Comparison of ENCODE assay signal across 20 cellular contexts in the genomic region with DNA sequence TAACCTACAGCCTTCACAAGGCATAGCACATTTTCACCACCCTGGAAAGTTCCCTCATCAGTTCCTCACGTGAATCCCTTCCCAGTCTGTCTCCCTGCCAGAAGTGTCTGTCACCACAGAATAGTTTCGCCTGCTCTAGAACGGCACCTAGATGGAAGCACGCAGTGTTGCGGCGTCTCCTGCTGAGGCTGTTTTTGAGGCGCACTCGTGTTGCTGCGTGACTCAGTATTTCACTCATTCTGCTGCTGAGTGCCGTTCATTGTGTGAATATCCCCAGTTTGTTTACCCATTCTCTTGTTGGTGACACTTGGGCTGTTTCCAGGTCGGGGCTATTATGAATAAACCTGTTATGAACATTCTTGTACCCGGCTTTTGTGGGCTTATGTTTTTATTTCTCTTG. TPM values are rescaled to one million over a fixed set of nuclear protein-coding genes. Genes with fewer than 3 reads are reported as not detected.
DNase-seq lines count a peak whose midpoint lies in the region; ATAC-seq and TF ChIP-seq lines count a peak whose summit lies in the region.
"Had no signal": no experiment of that assay in that cellular context is flagged by ENCODE, and none has a peak within 500 bp of the region (broad histone marks: within the 10 kb centered on the region; RNA-seq: fewer than 3 reads in every experiment).

No MANE protein-coding gene starts in this region.

- WGBS in psoas muscle, 3 donors: 74 to 79% (median 74%) methylated on average over 12 of the region's 12 CpGs

- intact Hi-C loops in psoas muscle (cut with DNase I): no loop called here

- H3K36me3 ChIP-seq in psoas muscle (ENCODE audit: insufficient read depth in 1 of 2, low read depth in 1 of 2): no peaks in the 10 kb centered on the region

- no peaks in the 10 kb centered on the region for H3K4me1 ChIP-seq in psoas muscle

- ATAC-seq in psoas muscle (no peak), HG02852 (IDR thresholded peaks at IDR 0.05; ENCODE audit: unreplicated experiment) (no peak)
- ATAC-seq: activated naive CD4-positive, alpha-beta T cell treated with anti-CD3 and anti-CD28 coated beads, Interleukin-2, amount 50 U/mL, for 72 hours had no signal

- H3K27ac ChIP-seq in psoas muscle: no peak overlapping the region
- H3K27ac ChIP-seq: BLaER1, RWPE1 had no signal

- H3K27me3 ChIP-seq in psoas muscle (ENCODE audit: insufficient read depth in 3 of 3, low read length in 2 of 3): peaks cover 0 to 12% (median 2%) of the 10 kb centered on the region in 3 donors
- H3K27me3 ChIP-seq: BLaER1 had no signal

- no peak overlapping the region for H3K4me3 ChIP-seq in psoas muscle
- H3K4me3 ChIP-seq: BLaER1 had no signal

- CTCF ChIA-PET in HEK293T (lab: Yijun Ruan, JAX): interaction anchor here (1.0 kb wide), 1 partner anchor 9 kb away, joined by 3 read pairs; no protein-coding TSS in a partner anchor

- DNase-seq in NCI-H1105 treated with DMSO at 0.1 percent for 48 hours (lab: John Stamatoyannopoulos, UW) (peak; percentile 7), NCI-H1105 (lab: John Stamatoyannopoulos, UW) (no peak), HEK293T (ENCODE audit: extremely low spot score) (no peak), SHP77 (lab: John Stamatoyannopoulos, UW) (peak; percentile 23 to 43), lung microvascular endothelial cell (ENCODE audit: low read depth in 2 of 2) (peak; percentile 87 to 93), psoas muscle (no peak)
- DNase-seq in activated naive CD4-positive, alpha-beta T cell (lab: John Stamatoyannopoulos, UW): no peak
- DNase-seq: 8988T; activated CD4-positive, alpha-beta memory T cell treated with anti-CD3 and anti-CD28 coated beads, Interleukin-2, amount 10 ng/mL, durations not matched to agents 7 days and 5 days; activated T-cell treated with anti-CD3 and anti-CD28 coated beads, Interleukin-2, amount 50 U/mL, for 48 hours; DMS 273 treated with DMSO at 0.1 percent for 48 hours; hypothalamus; kidney; NCI-H2171; NK-92 treated with Interleukin-12 subunit alpha and Interleukin-12 subunit beta, amount 100 ng/mL, for 24 hours; stimulated activated CD4-positive, alpha-beta T cell treated with anti-CD3 and anti-CD28 coated beads, Interleukin-12 subunit alpha, Interleukin-12 subunit beta, amount 100 ng/mL, for 4 hours had no signal

- TF ChIP-seq CTCF in psoas muscle (IDR thresholded peaks at IDR 0.05): no peak

- H3K9me3 ChIP-seq in psoas muscle: no peaks in the 10 kb centered on the region
- H3K9me3 ChIP-seq: BLaER1 had no signal

- POLR2A ChIA-PET in HEK293T (lab: Yijun Ruan, JAX): no interaction called here

TF ChIP-seq in HEK293T, 16 proteins besides CTCF, POLR2A, EP300 and RAD21:
- TF ChIP-seq BHLHE40 (IDR thresholded peaks at IDR 0.05; ENCODE audit: borderline replicate concordance) (no peak), ARNT (IDR thresholded peaks at IDR 0.05) (peak; percentile 16; the same call in 1 of the 2 replicates)

RNA-seq across cellular contexts. Expression of a gene that starts 12.8 kb away (rescaled TPM):
- total RNA-seq in lung microvascular endothelial cell (25.0 and 30.5 TPM in 2 replicates), psoas muscle (10 to 100 TPM in 1 of 4 donors, 1 to 10 TPM in 3; 5.8 to 13.2 (median 6.3) TPM)
- 1 to 10 TPM; 1.4 to 5.7 (median 5.0) TPM for polyA plus RNA-seq in psoas muscle

RNA-seq across cellular contexts. Expression of a gene that starts 20.7 kb away (rescaled TPM):
- total RNA-seq in lung microvascular endothelial cell: under 0.01 TPM in 1 of 2 replicates, not detected in the other
- not detected for total RNA-seq in psoas muscle
- polyA plus RNA-seq in psoas muscle: under 1 TPM; 0.12 to 0.18 (median 0.18) TPM

RNA-seq across cellular contexts. Expression of a gene that starts 24.7 kb away (rescaled TPM):
- 10.2 and 10.3 TPM in 2 replicates for total RNA-seq in lung microvascular endothelial cell
- total RNA-seq in psoas muscle: 10 to 100 TPM; 13.2 to 20.7 (median 19.2) TPM
- polyA plus RNA-seq in psoas muscle: 10 to 100 TPM in 2 of 3 donors, 1 to 10 TPM in 1; 9.3 to 16.6 (median 12.9) TPM

RNA-seq across cellular contexts. Expression of a gene that starts 25.5 kb away (rescaled TPM):
- total RNA-seq in lung microvascular endothelial cell (under 0.01 TPM in 1 of 2 replicates, not detected in the other), psoas muscle (under 1 TPM; 0.21 to 0.39 (median 0.22) TPM)
- polyA plus RNA-seq in psoas muscle: under 1 TPM; 0.18 to 0.48 (median 0.20) TPM

RNA-seq across cellular contexts. Expression of a gene that starts 44.8 kb away (rescaled TPM):
- total RNA-seq in lung microvascular endothelial cell (under 0.01 and 0.40 TPM in 2 replicates), psoas muscle (1 to 10 TPM; 2.1 to 6.2 (median 3.9) TPM)
- 1 to 10 TPM; 1.8 to 5.0 (median 1.8) TPM for polyA plus RNA-seq in psoas muscle

Comparison
In these comparisons a context has a peak if more than half of its experiments do, and no peak if none do; other contexts are left out.
1. DNase-seq: peak in NCI-H1105 treated with DMSO at 0.1 percent for 48 hours (single experiment), SHP77 (2 of 2) and lung microvascular endothelial cell (2 of 2); none in NCI-H1105 (single experiment), HEK293T (single experiment), psoas muscle (0 of 2) and activated naive CD4-positive, alpha-beta T cell (0 of 4).